1 cellular context compared by ENCODE assay signal in the genomic region with DNA sequence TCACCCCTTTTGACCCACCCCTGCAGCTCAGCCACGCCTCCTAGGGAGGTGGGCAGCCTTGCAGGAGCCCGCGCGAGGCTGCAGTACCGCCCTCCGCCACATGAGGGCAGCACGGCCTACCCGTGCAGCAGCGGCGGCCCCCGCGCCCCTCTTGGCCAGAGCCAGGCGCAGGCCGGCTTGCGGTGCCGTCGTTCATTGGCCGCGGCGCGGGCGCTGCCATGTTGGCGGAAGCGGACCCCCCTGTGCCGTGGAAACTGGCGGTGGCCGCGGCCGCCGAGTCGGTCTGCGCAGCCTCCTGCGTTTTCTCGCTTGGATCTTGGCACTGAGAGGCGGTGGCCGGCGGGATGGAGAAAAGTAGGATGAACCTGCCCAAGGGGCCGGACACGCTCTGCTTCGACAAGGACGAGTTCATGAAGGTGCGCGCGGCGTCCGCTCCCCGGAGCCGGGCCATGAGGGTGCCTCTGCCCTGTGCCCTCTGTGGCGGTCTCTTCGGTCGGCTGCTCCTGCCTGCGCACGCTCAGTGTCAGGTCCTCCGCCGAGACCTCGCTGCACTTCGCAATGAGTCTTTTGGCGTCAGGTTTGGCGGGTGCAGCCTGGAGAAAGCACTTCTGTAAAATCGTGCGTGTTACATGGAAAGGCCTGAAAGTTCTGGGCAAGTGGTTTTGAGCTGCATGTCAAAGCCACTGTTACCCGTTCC.
TF ChIP-seq lines count a peak whose summit lies in the region.

Gene COG2, plus strand, starts transcription at position 219 of the 697 bp plus-strand sequence. Its CDS starts 126 bp downstream, at position 345.

TF ChIP-seq in K562, 482 proteins besides CTCF, POLR2A, EP300 and RAD21 (continued from another document and continues in another):
- TF ChIP-seq SAP30 (IDR thresholded peaks at IDR 0.05; ENCODE audit: borderline replicate concordance, insufficient read depth, low read depth, low read length, poor library complexity, severe bottlenecking), result peak; percentile 82
- no peak for TF ChIP-seq ZNF143 (CRISPR knock-in tag; IDR thresholded peaks at IDR 0.05)
- no peak for TF ChIP-seq SLC30A9 (CRISPR knock-in tag; IDR thresholded peaks at IDR 0.05)
- TF ChIP-seq TAF7 (tag; IDR thresholded peaks at IDR 0.05), result peak; percentile 67
- TF ChIP-seq ZNF121 (CRISPR knock-in tag; conservative IDR thresholded peaks at IDR 0.05), result no peak
- no peak for TF ChIP-seq RFX5 (IDR thresholded peaks at IDR 0.05; ENCODE audit: low read depth, low read length)
- no peak for TF ChIP-seq CBFA2T2 (conservative IDR thresholded peaks at IDR 0.05)
- no peak for TF ChIP-seq NCOR1 (IDR thresholded peaks at IDR 0.05)
- peak; percentile 86 for TF ChIP-seq CBX1 (IDR thresholded peaks at IDR 0.05; ENCODE audit: low read depth)
- TF ChIP-seq, protein P1, sequence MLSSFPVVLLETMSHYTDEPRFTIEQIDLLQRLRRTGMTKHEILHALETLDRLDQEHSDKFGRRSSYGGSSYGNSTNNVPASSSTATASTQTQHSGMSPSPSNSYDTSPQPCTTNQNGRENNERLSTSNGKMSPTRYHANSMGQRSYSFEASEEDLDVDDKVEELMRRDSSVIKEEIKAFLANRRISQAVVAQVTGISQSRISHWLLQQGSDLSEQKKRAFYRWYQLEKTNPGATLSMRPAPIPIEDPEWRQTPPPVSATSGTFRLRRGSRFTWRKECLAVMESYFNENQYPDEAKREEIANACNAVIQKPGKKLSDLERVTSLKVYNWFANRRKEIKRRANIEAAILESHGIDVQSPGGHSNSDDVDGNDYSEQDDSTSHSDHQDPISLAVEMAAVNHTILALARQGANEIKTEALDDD (IDR thresholded peaks at IDR 0.05), result no peak
- TF ChIP-seq STAG1 (CRISPR knock-in tag; IDR thresholded peaks at IDR 0.05; ENCODE audit: borderline replicate concordance), result no peak; the same call in none of the 2 replicates
- TF ChIP-seq NR2C2 (CRISPR knock-in tag; IDR thresholded peaks at IDR 0.05), result peak; percentile 68; the same call in 1 of the 2 replicates
- TF ChIP-seq NR2C2 (tag; IDR thresholded peaks at IDR 0.05), result peak; percentile 93
- TF ChIP-seq ZFP30 (CRISPR knock-in tag; IDR thresholded peaks at IDR 0.05; ENCODE audit: borderline replicate concordance), result no peak
- peak in 1 of 2 experiments; percentile 63; a peak in 1 of 4 replicates for TF ChIP-seq SRF (CRISPR knock-in tag; IDR thresholded peaks at IDR 0.05)
- peak in 1 of 2 experiments; percentile 84; a peak in 1 of 3 replicates for TF ChIP-seq CBX3 (IDR thresholded peaks at IDR 0.05; ENCODE audit: borderline replicate concordance in 1 of 2, low read length in 2 of 2)
- peak; percentile 70; the same call in 1 of the 2 replicates for TF ChIP-seq KLF13 (tag; IDR thresholded peaks at IDR 0.05; ENCODE audit: borderline replicate concordance, low read depth)
- TF ChIP-seq SREBF2 (CRISPR knock-in tag; IDR thresholded peaks at IDR 0.05), result no peak
- TF ChIP-seq CREBBP (IDR thresholded peaks at IDR 0.05; ENCODE audit: low read depth, low read length), result no peak
- TF ChIP-seq KDM5B (IDR thresholded peaks at IDR 0.05; ENCODE audit: insufficient replicate concordance, low read depth, low read length), result peak; percentile 86
- no peak for TF ChIP-seq DPF2 (IDR thresholded peaks at IDR 0.05)
- no peak for TF ChIP-seq SIRT6 (IDR thresholded peaks at IDR 0.05; ENCODE audit: low read depth, low read length)
- no peak for TF ChIP-seq ZNF347 (CRISPR knock-in tag; IDR thresholded peaks at IDR 0.05; ENCODE audit: low read depth)
- TF ChIP-seq HINFP (tag; conservative IDR thresholded peaks at IDR 0.05; ENCODE audit: low read depth), result peak; percentile 83
- TF ChIP-seq, protein P2, sequence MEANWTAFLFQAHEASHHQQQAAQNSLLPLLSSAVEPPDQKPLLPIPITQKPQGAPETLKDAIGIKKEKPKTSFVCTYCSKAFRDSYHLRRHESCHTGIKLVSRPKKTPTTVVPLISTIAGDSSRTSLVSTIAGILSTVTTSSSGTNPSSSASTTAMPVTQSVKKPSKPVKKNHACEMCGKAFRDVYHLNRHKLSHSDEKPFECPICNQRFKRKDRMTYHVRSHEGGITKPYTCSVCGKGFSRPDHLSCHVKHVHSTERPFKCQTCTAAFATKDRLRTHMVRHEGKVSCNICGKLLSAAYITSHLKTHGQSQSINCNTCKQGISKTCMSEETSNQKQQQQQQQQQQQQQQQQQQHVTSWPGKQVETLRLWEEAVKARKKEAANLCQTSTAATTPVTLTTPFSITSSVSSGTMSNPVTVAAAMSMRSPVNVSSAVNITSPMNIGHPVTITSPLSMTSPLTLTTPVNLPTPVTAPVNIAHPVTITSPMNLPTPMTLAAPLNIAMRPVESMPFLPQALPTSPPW (CRISPR knock-in tag; IDR thresholded peaks at IDR 0.05), result peak; percentile 85
- TF ChIP-seq CBX2 (IDR thresholded peaks at IDR 0.05; ENCODE audit: insufficient read depth, low read length, poor library complexity, severe bottlenecking), result no peak
- 0 out of 2 replicates have a peak, but pooled peaks have one; percentile 45 for TF ChIP-seq NFRKB (IDR thresholded peaks at IDR 0.05; ENCODE audit: low read depth)
- no peak for TF ChIP-seq ETV6 (IDR thresholded peaks at IDR 0.05; ENCODE audit: borderline replicate concordance in 1 of 2, low read depth in 2 of 2, low read length in 1 of 2)
- no peak for TF ChIP-seq ETV6 (CRISPR knock-in tag; IDR thresholded peaks at IDR 0.05; ENCODE audit: borderline replicate concordance)
- TF ChIP-seq FOXK2 (conservative IDR thresholded peaks at IDR 0.05 in 1 of 2, IDR thresholded peaks at IDR 0.05 in 1 of 2; ENCODE audit: low read depth in 2 of 2), result peak; percentile 92 to 94
- TF ChIP-seq, protein P3, sequence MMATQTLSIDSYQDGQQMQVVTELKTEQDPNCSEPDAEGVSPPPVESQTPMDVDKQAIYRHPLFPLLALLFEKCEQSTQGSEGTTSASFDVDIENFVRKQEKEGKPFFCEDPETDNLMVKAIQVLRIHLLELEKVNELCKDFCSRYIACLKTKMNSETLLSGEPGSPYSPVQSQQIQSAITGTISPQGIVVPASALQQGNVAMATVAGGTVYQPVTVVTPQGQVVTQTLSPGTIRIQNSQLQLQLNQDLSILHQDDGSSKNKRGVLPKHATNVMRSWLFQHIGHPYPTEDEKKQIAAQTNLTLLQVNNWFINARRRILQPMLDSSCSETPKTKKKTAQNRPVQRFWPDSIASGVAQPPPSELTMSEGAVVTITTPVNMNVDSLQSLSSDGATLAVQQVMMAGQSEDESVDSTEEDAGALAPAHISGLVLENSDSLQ (IDR thresholded peaks at IDR 0.05), result no peak
- TF ChIP-seq ZNF589 (CRISPR knock-in tag; IDR thresholded peaks at IDR 0.05; ENCODE audit: low read depth), result peak; percentile 50; the same call in 1 of the 2 replicates
- peak; percentile 52 to 57; a peak in 2 of 4 replicates for TF ChIP-seq ZMIZ1 (IDR thresholded peaks at IDR 0.05; ENCODE audit: low read depth in 2 of 2, low read length in 2 of 2)
- peak; percentile 74; the same call in 1 of the 2 replicates for TF ChIP-seq SOX6 (IDR thresholded peaks at IDR 0.05)
- TF ChIP-seq DIDO1 (tag; IDR thresholded peaks at IDR 0.05; ENCODE audit: low read depth), result peak; percentile 42; the same call in 1 of the 2 replicates
- TF ChIP-seq FOXJ3 (CRISPR knock-in tag; IDR thresholded peaks at IDR 0.05), result no peak
- peak; percentile 77 for TF ChIP-seq SMC3 (conservative IDR thresholded peaks at IDR 0.05; ENCODE audit: insufficient read depth, low read depth, low read length)
- no peak for TF ChIP-seq TFAM (CRISPR knock-in tag; conservative IDR thresholded peaks at IDR 0.05)
- 0 out of 2 replicates have a peak, but pooled peaks have one; percentile 36 for TF ChIP-seq ZBED1 (IDR thresholded peaks at IDR 0.05)
- TF ChIP-seq RBM25 (IDR thresholded peaks at IDR 0.05; ENCODE audit: low read depth, low read length, severe bottlenecking), result peak; percentile 84
- TF ChIP-seq HMG20A (CRISPR knock-in tag; conservative IDR thresholded peaks at IDR 0.05), result no peak
- TF ChIP-seq C11orf30 (IDR thresholded peaks at IDR 0.05; ENCODE audit: low read depth), result peak; percentile 95
- no peak for TF ChIP-seq TSC22D4 (tag; IDR thresholded peaks at IDR 0.05)
- peak; percentile 95 for TF ChIP-seq ELF1 (tag; IDR thresholded peaks at IDR 0.05)
- TF ChIP-seq HDAC6 (IDR thresholded peaks at IDR 0.05; ENCODE audit: low read depth, low read length), result no peak
- peak; percentile 23; the same call in 1 of the 2 replicates for TF ChIP-seq STAT6 (CRISPR knock-in tag; IDR thresholded peaks at IDR 0.05)
- TF ChIP-seq CBFB (CRISPR knock-in tag; IDR thresholded peaks at IDR 0.05), result peak; percentile 91; the same call in 1 of the 2 replicates
- peak; percentile 94 for TF ChIP-seq ZBTB1 (CRISPR knock-in tag; IDR thresholded peaks at IDR 0.05; ENCODE audit: borderline replicate concordance, low read depth)
- TF ChIP-seq CREB1 (IDR thresholded peaks at IDR 0.05), result peak; percentile 55; the same call in 1 of the 2 replicates
- TF ChIP-seq CREB1 (CRISPR knock-in tag; IDR thresholded peaks at IDR 0.05), result peak; percentile 77
- TF ChIP-seq SUPT5H (IDR thresholded peaks at IDR 0.05), result peak; percentile 94
- 0 out of 2 replicates have a peak, but pooled peaks have one; percentile 23 for TF ChIP-seq TARDBP (IDR thresholded peaks at IDR 0.05)
- TF ChIP-seq RBM22 (IDR thresholded peaks at IDR 0.05; ENCODE audit: low read depth, low read length, poor library complexity, severe bottlenecking), result peak; percentile 38
- TF ChIP-seq MYC (IDR thresholded peaks at IDR 0.05; ENCODE audit: low read depth, low read length), result peak; percentile 90
- peak; percentile 95 for TF ChIP-seq MYC (CRISPR knock-in tag; IDR thresholded peaks at IDR 0.05; ENCODE audit: borderline replicate concordance, low read depth)
- peak in 1 of 2 experiments; percentile 95; a peak in 3 of 4 replicates for TF ChIP-seq HDAC1 (IDR thresholded peaks at IDR 0.05)
- TF ChIP-seq PTBP1 (IDR thresholded peaks at IDR 0.05; ENCODE audit: low read depth, low read length), result 0 out of 2 replicates have a peak, but pooled peaks have one; percentile 21
- TF ChIP-seq FOXP1 (CRISPR knock-in tag; IDR thresholded peaks at IDR 0.05), result 0 out of 2 replicates have a peak, but pooled peaks have one; percentile 62
- no peak for TF ChIP-seq ZKSCAN3 (CRISPR knock-in tag; IDR thresholded peaks at IDR 0.05)
- peak; percentile 90 for TF ChIP-seq CREM (IDR thresholded peaks at IDR 0.05; ENCODE audit: low read depth)
- peak; percentile 66; the same call in 1 of the 2 replicates for TF ChIP-seq E2F3 (CRISPR knock-in tag; IDR thresholded peaks at IDR 0.05)
